1 cellular context compared by ENCODE assay signal in the genomic region with DNA sequence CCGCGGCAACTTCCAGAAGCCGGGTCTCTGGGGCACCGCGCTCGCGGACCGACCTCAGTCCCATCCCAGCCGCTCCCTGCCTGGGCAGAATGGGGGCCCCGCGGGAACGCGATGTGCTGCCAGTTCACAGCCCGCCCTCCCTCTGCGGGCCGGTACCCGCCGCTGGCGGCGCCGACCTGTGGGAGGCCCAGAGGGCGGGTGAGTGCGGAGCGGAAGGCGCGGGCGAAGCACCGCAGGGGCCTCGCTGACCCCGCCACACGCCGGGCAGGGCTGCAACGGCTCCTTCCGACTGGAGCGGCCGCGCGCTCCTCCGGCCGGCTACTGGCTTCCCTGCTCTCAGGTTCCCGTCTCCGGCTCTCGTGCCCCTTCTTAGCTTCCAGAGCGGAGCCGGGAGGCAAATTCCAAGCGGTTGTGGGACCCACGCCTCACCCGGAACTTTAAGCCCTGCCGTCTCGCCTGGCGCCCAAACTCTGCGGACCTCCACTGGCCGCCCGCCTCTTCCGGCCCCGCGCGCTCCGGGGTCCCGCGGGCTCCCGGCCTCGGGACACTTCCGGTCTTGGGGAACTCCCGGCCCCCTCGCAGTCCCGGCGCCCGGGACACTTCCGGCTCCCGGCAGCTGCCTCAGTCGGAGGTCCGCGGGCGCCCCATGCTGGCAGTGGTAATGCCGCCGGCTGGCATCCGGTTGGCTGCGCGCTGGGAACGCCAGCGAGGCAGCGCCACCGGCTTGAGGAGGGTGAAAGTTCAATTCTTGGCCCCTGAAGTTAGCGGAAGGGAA.
A peak's percentile ranks its signal among the peaks of the same experiment; 100 is the strongest.
TF ChIP-seq lines count a peak whose summit lies in the region.

A gene with protein sequence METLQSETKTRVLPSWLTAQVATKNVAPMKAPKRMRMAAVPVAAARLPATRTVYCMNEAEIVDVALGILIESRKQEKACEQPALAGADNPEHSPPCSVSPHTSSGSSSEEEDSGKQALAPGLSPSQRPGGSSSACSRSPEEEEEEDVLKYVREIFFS (minus strand): TSS at position 485 of the 775 bp plus-strand sequence. CDS start 1,785 bp downstream, outside the sequence.

TF ChIP-seq in WTC11, 78 proteins besides CTCF, POLR2A, EP300 and RAD21 (continued from another document and continues in another):
- TF ChIP-seq, protein P1, sequence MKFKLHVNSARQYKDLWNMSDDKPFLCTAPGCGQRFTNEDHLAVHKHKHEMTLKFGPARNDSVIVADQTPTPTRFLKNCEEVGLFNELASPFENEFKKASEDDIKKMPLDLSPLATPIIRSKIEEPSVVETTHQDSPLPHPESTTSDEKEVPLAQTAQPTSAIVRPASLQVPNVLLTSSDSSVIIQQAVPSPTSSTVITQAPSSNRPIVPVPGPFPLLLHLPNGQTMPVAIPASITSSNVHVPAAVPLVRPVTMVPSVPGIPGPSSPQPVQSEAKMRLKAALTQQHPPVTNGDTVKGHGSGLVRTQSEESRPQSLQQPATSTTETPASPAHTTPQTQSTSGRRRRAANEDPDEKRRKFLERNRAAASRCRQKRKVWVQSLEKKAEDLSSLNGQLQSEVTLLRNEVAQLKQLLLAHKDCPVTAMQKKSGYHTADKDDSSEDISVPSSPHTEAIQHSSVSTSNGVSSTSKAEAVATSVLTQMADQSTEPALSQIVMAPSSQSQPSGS (CRISPR knock-in tag; IDR thresholded peaks at IDR 0.05; ENCODE audit: borderline replicate concordance, low read depth) = no peak
- TF ChIP-seq SP1 (CRISPR knock-in tag; conservative IDR thresholded peaks at IDR 0.05) (peak; percentile 19; the same call in 1 of the 2 replicates), TCF7 (CRISPR knock-in tag; IDR thresholded peaks at IDR 0.05; ENCODE audit: low read depth) (no peak), ZNF416 (CRISPR knock-in tag; IDR thresholded peaks at IDR 0.05) (no peak), ATF6 (CRISPR knock-in tag; IDR thresholded peaks at IDR 0.05) (no peak), TEAD4 (CRISPR knock-in tag; IDR thresholded peaks at IDR 0.05) (peak; percentile 56), ETV6 (CRISPR knock-in tag; IDR thresholded peaks at IDR 0.05) (peak; percentile 36; the same call in 1 of the 2 replicates), NR3C1 (CRISPR knock-in tag; conservative IDR thresholded peaks at IDR 0.05; ENCODE audit: low read depth) (no peak), FOXP1 (CRISPR knock-in tag; IDR thresholded peaks at IDR 0.05; ENCODE audit: borderline replicate concordance) (no peak; the same call in 1 of the 2 replicates), ZMAT4 (CRISPR knock-in tag; IDR thresholded peaks at IDR 0.05) (no peak), AR (CRISPR knock-in tag; IDR thresholded peaks at IDR 0.05) (no peak), ESRRA (CRISPR knock-in tag; IDR thresholded peaks at IDR 0.05; ENCODE audit: borderline replicate concordance) (peak; percentile 75), OVOL2 (CRISPR knock-in tag; IDR thresholded peaks at IDR 0.05; ENCODE audit: borderline replicate concordance) (no peak), ATF1 (CRISPR knock-in tag; IDR thresholded peaks at IDR 0.05) (no peak), NFYB (CRISPR knock-in tag; conservative IDR thresholded peaks at IDR 0.05; ENCODE audit: low read depth) (no peak), ZNF396 (CRISPR knock-in tag; IDR thresholded peaks at IDR 0.05; ENCODE audit: borderline replicate concordance) (no peak), ZNF423 (CRISPR knock-in tag; IDR thresholded peaks at IDR 0.05) (peak; percentile 99), NFATC4 (CRISPR knock-in tag; IDR thresholded peaks at IDR 0.05) (no peak), SMAD4 (CRISPR knock-in tag; IDR thresholded peaks at IDR 0.05) (no peak), NFE2L1 (CRISPR knock-in tag; IDR thresholded peaks at IDR 0.05) (no peak), MLX (CRISPR knock-in tag; IDR thresholded peaks at IDR 0.05) (peak; percentile 80), PRRX2 (CRISPR knock-in tag; IDR thresholded peaks at IDR 0.05) (peak; percentile 37; the same call in 1 of the 2 replicates), TP53 (CRISPR knock-in tag; IDR thresholded peaks at IDR 0.05) (no peak; the same call in 1 of the 2 replicates), GTF2I (CRISPR knock-in tag; conservative IDR thresholded peaks at IDR 0.05) (no peak), ZBTB21 (CRISPR knock-in tag; IDR thresholded peaks at IDR 0.05; ENCODE audit: borderline replicate concordance) (no peak), ZNF317 (CRISPR knock-in tag; IDR thresholded peaks at IDR 0.05; ENCODE audit: borderline replicate concordance, low read depth) (no peak), ZNF263 (CRISPR knock-in tag; IDR thresholded peaks at IDR 0.05; ENCODE audit: low read depth) (no peak), GRHL2 (CRISPR knock-in tag; IDR thresholded peaks at IDR 0.05; ENCODE audit: insufficient replicate concordance, severe bottlenecking) (no peak), GABPB1 (CRISPR knock-in tag; IDR thresholded peaks at IDR 0.05) (peak; percentile 82; the same call in 1 of the 2 replicates), ZNF121 (CRISPR knock-in tag; IDR thresholded peaks at IDR 0.05) (no peak), HMGA2 (CRISPR knock-in tag; IDR thresholded peaks at IDR 0.05) (no peak), RELA (CRISPR knock-in tag; IDR thresholded peaks at IDR 0.05; ENCODE audit: borderline replicate concordance) (peak; percentile 67)
- TF ChIP-seq, protein P2, sequence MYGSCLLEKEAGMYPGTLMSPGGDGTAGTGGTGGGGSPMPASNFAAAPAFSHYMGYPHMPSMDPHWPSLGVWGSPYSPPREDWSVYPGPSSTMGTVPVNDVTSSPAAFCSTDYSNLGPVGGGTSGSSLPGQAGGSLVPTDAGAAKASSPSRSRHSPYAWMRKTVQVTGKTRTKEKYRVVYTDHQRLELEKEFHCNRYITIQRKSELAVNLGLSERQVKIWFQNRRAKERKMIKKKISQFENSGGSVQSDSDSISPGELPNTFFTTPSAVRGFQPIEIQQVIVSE (CRISPR knock-in tag; IDR thresholded peaks at IDR 0.05; ENCODE audit: borderline replicate concordance) = no peak
- TF ChIP-seq, protein P3, sequence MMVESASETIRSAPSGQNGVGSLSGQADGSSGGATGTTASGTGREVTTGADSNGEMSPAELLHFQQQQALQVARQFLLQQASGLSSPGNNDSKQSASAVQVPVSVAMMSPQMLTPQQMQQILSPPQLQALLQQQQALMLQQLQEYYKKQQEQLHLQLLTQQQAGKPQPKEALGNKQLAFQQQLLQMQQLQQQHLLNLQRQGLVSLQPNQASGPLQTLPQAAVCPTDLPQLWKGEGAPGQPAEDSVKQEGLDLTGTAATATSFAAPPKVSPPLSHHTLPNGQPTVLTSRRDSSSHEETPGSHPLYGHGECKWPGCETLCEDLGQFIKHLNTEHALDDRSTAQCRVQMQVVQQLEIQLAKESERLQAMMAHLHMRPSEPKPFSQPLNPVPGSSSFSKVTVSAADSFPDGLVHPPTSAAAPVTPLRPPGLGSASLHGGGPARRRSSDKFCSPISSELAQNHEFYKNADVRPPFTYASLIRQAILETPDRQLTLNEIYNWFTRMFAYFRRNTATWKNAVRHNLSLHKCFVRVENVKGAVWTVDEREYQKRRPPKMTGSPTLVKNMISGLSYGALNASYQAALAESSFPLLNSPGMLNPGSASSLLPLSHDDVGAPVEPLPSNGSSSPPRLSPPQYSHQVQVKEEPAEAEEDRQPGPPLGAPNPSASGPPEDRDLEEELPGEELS (CRISPR knock-in tag; IDR thresholded peaks at IDR 0.05) = no peak
- TF ChIP-seq, protein P4, sequence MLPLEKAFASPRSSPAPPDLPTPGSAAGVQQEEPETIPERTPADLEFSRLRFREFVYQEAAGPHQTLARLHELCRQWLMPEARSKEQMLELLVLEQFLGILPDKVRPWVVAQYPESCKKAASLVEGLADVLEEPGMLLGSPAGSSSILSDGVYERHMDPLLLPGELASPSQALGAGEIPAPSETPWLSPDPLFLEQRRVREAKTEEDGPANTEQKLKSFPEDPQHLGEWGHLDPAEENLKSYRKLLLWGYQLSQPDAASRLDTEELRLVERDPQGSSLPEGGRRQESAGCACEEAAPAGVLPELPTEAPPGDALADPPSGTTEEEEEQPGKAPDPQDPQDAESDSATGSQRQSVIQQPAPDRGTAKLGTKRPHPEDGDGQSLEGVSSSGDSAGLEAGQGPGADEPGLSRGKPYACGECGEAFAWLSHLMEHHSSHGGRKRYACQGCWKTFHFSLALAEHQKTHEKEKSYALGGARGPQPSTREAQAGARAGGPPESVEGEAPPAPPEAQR (CRISPR knock-in tag; IDR thresholded peaks at IDR 0.05) = 0 out of 2 replicates have a peak, but pooled peaks have one; percentile 24
- TF ChIP-seq, protein P5, sequence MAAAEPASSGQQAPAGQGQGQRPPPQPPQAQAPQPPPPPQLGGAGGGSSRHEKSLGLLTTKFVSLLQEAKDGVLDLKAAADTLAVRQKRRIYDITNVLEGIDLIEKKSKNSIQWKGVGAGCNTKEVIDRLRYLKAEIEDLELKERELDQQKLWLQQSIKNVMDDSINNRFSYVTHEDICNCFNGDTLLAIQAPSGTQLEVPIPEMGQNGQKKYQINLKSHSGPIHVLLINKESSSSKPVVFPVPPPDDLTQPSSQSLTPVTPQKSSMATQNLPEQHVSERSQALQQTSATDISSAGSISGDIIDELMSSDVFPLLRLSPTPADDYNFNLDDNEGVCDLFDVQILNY (CRISPR knock-in tag; IDR thresholded peaks at IDR 0.05) = peak; percentile 77
- TF ChIP-seq, protein P6, sequence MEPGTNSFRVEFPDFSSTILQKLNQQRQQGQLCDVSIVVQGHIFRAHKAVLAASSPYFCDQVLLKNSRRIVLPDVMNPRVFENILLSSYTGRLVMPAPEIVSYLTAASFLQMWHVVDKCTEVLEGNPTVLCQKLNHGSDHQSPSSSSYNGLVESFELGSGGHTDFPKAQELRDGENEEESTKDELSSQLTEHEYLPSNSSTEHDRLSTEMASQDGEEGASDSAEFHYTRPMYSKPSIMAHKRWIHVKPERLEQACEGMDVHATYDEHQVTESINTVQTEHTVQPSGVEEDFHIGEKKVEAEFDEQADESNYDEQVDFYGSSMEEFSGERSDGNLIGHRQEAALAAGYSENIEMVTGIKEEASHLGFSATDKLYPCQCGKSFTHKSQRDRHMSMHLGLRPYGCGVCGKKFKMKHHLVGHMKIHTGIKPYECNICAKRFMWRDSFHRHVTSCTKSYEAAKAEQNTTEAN (CRISPR knock-in tag; IDR thresholded peaks at IDR 0.05) = no peak
- TF ChIP-seq, protein P7, sequence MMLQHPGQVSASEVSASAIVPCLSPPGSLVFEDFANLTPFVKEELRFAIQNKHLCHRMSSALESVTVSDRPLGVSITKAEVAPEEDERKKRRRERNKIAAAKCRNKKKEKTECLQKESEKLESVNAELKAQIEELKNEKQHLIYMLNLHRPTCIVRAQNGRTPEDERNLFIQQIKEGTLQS (CRISPR knock-in tag; conservative IDR thresholded peaks at IDR 0.05) = no peak
- TF ChIP-seq, protein P8, sequence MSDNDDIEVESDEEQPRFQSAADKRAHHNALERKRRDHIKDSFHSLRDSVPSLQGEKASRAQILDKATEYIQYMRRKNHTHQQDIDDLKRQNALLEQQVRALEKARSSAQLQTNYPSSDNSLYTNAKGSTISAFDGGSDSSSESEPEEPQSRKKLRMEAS (CRISPR knock-in tag; IDR thresholded peaks at IDR 0.05) = peak; percentile 76; the same call in 1 of the 2 replicates
- TF ChIP-seq, protein P9, sequence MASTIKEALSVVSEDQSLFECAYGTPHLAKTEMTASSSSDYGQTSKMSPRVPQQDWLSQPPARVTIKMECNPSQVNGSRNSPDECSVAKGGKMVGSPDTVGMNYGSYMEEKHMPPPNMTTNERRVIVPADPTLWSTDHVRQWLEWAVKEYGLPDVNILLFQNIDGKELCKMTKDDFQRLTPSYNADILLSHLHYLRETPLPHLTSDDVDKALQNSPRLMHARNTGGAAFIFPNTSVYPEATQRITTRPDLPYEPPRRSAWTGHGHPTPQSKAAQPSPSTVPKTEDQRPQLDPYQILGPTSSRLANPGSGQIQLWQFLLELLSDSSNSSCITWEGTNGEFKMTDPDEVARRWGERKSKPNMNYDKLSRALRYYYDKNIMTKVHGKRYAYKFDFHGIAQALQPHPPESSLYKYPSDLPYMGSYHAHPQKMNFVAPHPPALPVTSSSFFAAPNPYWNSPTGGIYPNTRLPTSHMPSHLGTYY (CRISPR knock-in tag; IDR thresholded peaks at IDR 0.05) = no peak
